In the genomic region with DNA sequence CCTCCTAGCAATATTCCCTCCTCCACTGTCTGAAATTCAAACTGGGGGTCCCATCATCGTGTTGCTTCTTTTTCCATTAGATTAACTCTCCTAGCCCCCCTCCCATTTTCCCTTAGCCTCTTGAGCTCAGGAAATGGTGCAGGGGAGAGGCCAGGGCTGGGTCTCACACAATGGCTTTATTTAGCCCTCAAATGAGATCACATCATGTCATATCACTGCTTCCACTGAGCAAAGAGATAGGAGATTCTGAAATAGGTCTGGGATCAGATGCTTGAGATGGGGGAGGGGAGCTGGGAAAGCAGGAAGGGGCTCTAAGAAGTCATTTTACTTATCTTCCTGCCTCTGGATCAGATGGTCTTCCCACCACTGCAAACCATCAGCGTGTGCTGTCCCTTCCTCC, we compare ENCODE assay signal across 24 cellular contexts. TPM values are rescaled to one million over a fixed set of nuclear protein-coding genes. Genes with fewer than 3 reads are reported as not detected.
DNase-seq lines count a peak whose midpoint lies in the region; ATAC-seq and TF ChIP-seq lines count a peak whose summit lies in the region.
"Had no signal": no experiment of that assay in that cellular context is flagged by ENCODE, and none has a peak within 500 bp of the region (broad histone marks: within the 10 kb centered on the region; RNA-seq: fewer than 3 reads in every experiment).

No MANE protein-coding gene starts in this region.

- H3K36me3 Mint-ChIP-seq in T-helper 1 cell treated with Interleukin-12 subunit alpha and Interleukin-12 subunit beta and Interleukin-4 antibody, amounts not matched to agents 30 μg/mL and 1 μg/mL, for 36 hours (ENCODE audit: low read depth) = no peaks in the 10 kb centered on the region
- H3K36me3 Mint-ChIP-seq in activated T-helper 17 cell treated with anti-CD3 and anti-CD28 coated beads, Interleukin-2, amount 50 U/mL, for 72 hours (ENCODE audit: low read depth) = no peaks in the 10 kb centered on the region

- no peaks in the 10 kb centered on the region for H3K27me3 ChIP-seq in suprapubic skin
- H3K27me3 ChIP-seq: SJSA1 had no signal

- TF ChIP-seq POLR2A in suprapubic skin (IDR thresholded peaks at IDR 0.05) = no peak

- H3K36me3 ChIP-seq in mesodermal cell (ENCODE audit: control insufficient read depth, insufficient read depth, low read length) (no peaks in the 10 kb centered on the region), suprapubic skin (no peaks in the 10 kb centered on the region)
- H3K36me3 ChIP-seq: SJSA1 had no signal

- H3K4me3 ChIP-seq in mesodermal cell (ENCODE audit: extremely low read depth, insufficient read depth, low read length, poor library complexity, severe bottlenecking) (no peak overlapping the region), suprapubic skin (no peak overlapping the region)
- H3K4me3 ChIP-seq: GM12878, SJSA1 had no signal

- H3K4me1 Mint-ChIP-seq in T-helper 1 cell treated with Interleukin-12 subunit alpha and Interleukin-12 subunit beta and Interleukin-4 antibody, amounts not matched to agents 30 μg/mL and 1 μg/mL, for 36 hours (ENCODE audit: low read depth) = peaks cover 9% of the 10 kb centered on the region
- H3K4me1 Mint-ChIP-seq in activated T-helper 17 cell treated with anti-CD3 and anti-CD28 coated beads, Interleukin-2, amount 50 U/mL, for 72 hours = peaks cover 2% of the 10 kb centered on the region
- H3K4me1 Mint-ChIP-seq: B cell had no signal

- no peak for TF ChIP-seq EP300 in suprapubic skin (IDR thresholded peaks at IDR 0.05)

- WGBS in mesodermal cell (ENCODE audit: insufficient coverage in 2 of 2), 2 experiments = 25 to 75% methylated on average over 1 of the region's 2 CpGs
- WGBS in suprapubic skin = 48% methylated on average over 2 of the region's 2 CpGs

- DNase-seq in T-helper 1 cell (no peak), AG20443 (ENCODE audit: low spot score) (no peak), suprapubic skin (ENCODE audit: low spot score in 2 of 2) (no peak), NCI-H748 (lab: John Stamatoyannopoulos, UW; ENCODE audit: unreplicated experiment) (no peak)
- DNase-seq: Caco-2, DMS 273 treated with DMSO at 0.1 percent for 48 hours, DND-41, IMR-90, NCI-H1105, NCI-H146, NCI-H2029, NCI-H2171, NCI-H345, NCI-H524, OCI-M1, SW 1271 had no signal

- H3K9me3 ChIP-seq in mesodermal cell (ENCODE audit: control insufficient read depth, low read length) = no peaks in the 10 kb centered on the region
- H3K9me3 ChIP-seq in suprapubic skin = no peaks in the 10 kb centered on the region
- H3K9me3 ChIP-seq: Caco-2, SJSA1 had no signal

- H3K4me1 ChIP-seq in mesodermal cell (ENCODE audit: control insufficient read depth, insufficient read depth, low read length, poor library complexity, severe bottlenecking) (peaks cover 15% of the 10 kb centered on the region), suprapubic skin (peaks cover 6% of the 10 kb centered on the region)

- ATAC-seq in activated T-helper 17 cell treated with anti-CD3 and anti-CD28 coated beads, Interleukin-2, amount 50 U/mL, for 72 hours (replicated peaks) = no peak
- ATAC-seq: GM12878, HCT116 had no signal

- peak overlapping the region; percentile 51 for H3K27ac ChIP-seq in mesodermal cell (ENCODE audit: low read depth, low read length, severe bottlenecking)
- no peak overlapping the region for H3K27ac ChIP-seq in suprapubic skin
- H3K27ac ChIP-seq: KMS-11, SJSA1 had no signal

- no peaks in the 10 kb centered on the region for H3K9me3 Mint-ChIP-seq in T-helper 1 cell treated with Interleukin-12 subunit alpha and Interleukin-12 subunit beta and Interleukin-4 antibody, amounts not matched to agents 30 μg/mL and 1 μg/mL, for 36 hours
- no peaks in the 10 kb centered on the region for H3K9me3 Mint-ChIP-seq in activated T-helper 17 cell treated with anti-CD3 and anti-CD28 coated beads, Interleukin-2, amount 50 U/mL, for 72 hours

- peak overlapping the region; percentile 34 for H3K27ac Mint-ChIP-seq in T-helper 1 cell treated with Interleukin-12 subunit alpha and Interleukin-12 subunit beta and Interleukin-4 antibody, amounts not matched to agents 30 μg/mL and 1 μg/mL, for 36 hours
- peak overlapping the region; percentile 11 for H3K27ac Mint-ChIP-seq in activated T-helper 17 cell treated with anti-CD3 and anti-CD28 coated beads, Interleukin-2, amount 50 U/mL, for 72 hours
- H3K27ac Mint-ChIP-seq: B cell had no signal

- H3K27me3 Mint-ChIP-seq in T-helper 1 cell treated with Interleukin-12 subunit alpha and Interleukin-12 subunit beta and Interleukin-4 antibody, amounts not matched to agents 30 μg/mL and 1 μg/mL, for 36 hours (ENCODE audit: low read depth) = no peaks in the 10 kb centered on the region
- no peaks in the 10 kb centered on the region for H3K27me3 Mint-ChIP-seq in activated T-helper 17 cell treated with anti-CD3 and anti-CD28 coated beads, Interleukin-2, amount 50 U/mL, for 72 hours
- H3K27me3 Mint-ChIP-seq: B cell had no signal

- TF ChIP-seq CTCF in suprapubic skin (IDR thresholded peaks at IDR 0.05) = no peak

- H3K4me3 Mint-ChIP-seq in T-helper 1 cell treated with Interleukin-12 subunit alpha and Interleukin-12 subunit beta and Interleukin-4 antibody, amounts not matched to agents 30 μg/mL and 1 μg/mL, for 36 hours = no peak overlapping the region
- H3K4me3 Mint-ChIP-seq in activated T-helper 17 cell treated with anti-CD3 and anti-CD28 coated beads, Interleukin-2, amount 50 U/mL, for 72 hours = no peak overlapping the region
- H3K4me3 Mint-ChIP-seq: B cell had no signal

RNA-seq across cellular contexts. Expression of a gene that starts 17.8 kb away (rescaled TPM):
- 100 to 1,000 TPM; 108 to 205 TPM for total RNA-seq in activated T-helper 17 cell treated with anti-CD3 and anti-CD28 coated beads, Interleukin-2, amount 50 U/mL, for 72 hours
- 106 TPM for polyA plus RNA-seq in mesodermal cell (2013, experiment 1 of 2)
- polyA plus RNA-seq in mesodermal cell (2013, experiment 2 of 2) = 77.0 TPM
- total RNA-seq in suprapubic skin = 10 to 100 TPM; 13.7 to 42.1 (median 20.6) TPM

RNA-seq across cellular contexts. Expression of a gene that starts 24.6 kb away (rescaled TPM):
- 100 to 1,000 TPM; 194 to 208 TPM for total RNA-seq in activated T-helper 17 cell treated with anti-CD3 and anti-CD28 coated beads, Interleukin-2, amount 50 U/mL, for 72 hours
- 466 TPM for polyA plus RNA-seq in mesodermal cell (2013, experiment 1 of 2)
- polyA plus RNA-seq in mesodermal cell (2013, experiment 2 of 2) = 390 TPM
- total RNA-seq in suprapubic skin = 100 to 1,000 TPM; 160 to 278 (median 240) TPM

RNA-seq across cellular contexts. Expression of a gene that starts 54.7 kb away (rescaled TPM):
- total RNA-seq in activated T-helper 17 cell treated with anti-CD3 and anti-CD28 coated beads, Interleukin-2, amount 50 U/mL, for 72 hours = not detected
- polyA plus RNA-seq in mesodermal cell (2013, experiment 1 of 2) = not detected
- not detected for polyA plus RNA-seq in mesodermal cell (2013, experiment 2 of 2)
- not detected for total RNA-seq in suprapubic skin
- total RNA-seq: B cell, Caco-2, IMR-90, SJSA1 had no signal
- polyA plus RNA-seq: IMR-90 had no signal

RNA-seq across cellular contexts. Expression of a gene that starts 57.4 kb away (rescaled TPM):
- total RNA-seq in activated T-helper 17 cell treated with anti-CD3 and anti-CD28 coated beads, Interleukin-2, amount 50 U/mL, for 72 hours = 10 to 100 TPM; 31.9 to 36.7 TPM
- 49.2 TPM for polyA plus RNA-seq in mesodermal cell (2013, experiment 1 of 2)
- polyA plus RNA-seq in mesodermal cell (2013, experiment 2 of 2) = 41.5 TPM
- total RNA-seq in suprapubic skin = 10 to 100 TPM; 32.7 to 42.7 (median 39.8) TPM

RNA-seq across cellular contexts. Expression of a gene that starts 58.4 kb away (rescaled TPM):
- total RNA-seq in activated T-helper 17 cell treated with anti-CD3 and anti-CD28 coated beads, Interleukin-2, amount 50 U/mL, for 72 hours = 10 to 100 TPM; 39.9 to 55.6 TPM
- polyA plus RNA-seq in mesodermal cell (2013, experiment 1 of 2) = 87.0 TPM
- 84.4 TPM for polyA plus RNA-seq in mesodermal cell (2013, experiment 2 of 2)
- 10 to 100 TPM; 27.3 to 66.6 (median 57.7) TPM for total RNA-seq in suprapubic skin
